In genomic region chr4:143035661-143036060, GRCh38 we compare ENCODE assay signal across 9 cellular contexts.
"Had no signal": no experiment of that assay in that cellular context is flagged by ENCODE, and none has a peak within 500 bp of the region (broad histone marks: within the 10 kb centered on the region; RNA-seq: fewer than 3 reads in every experiment).

No MANE protein-coding gene starts in this region.

- ATAC-seq: GM23338, HepG2 had no signal

- H3K4me3 ChIP-seq: GM23338 had no signal

- FAIRE-seq: H1, H54, HepG2 had no signal

- DNase-seq: H9, HCEC 1CT, HFFc6, KBM-7 had no signal

- H3K27ac ChIP-seq: HL-60 had no signal
